Comparison of ENCODE assay signal across 1 cellular context in the genomic region with DNA sequence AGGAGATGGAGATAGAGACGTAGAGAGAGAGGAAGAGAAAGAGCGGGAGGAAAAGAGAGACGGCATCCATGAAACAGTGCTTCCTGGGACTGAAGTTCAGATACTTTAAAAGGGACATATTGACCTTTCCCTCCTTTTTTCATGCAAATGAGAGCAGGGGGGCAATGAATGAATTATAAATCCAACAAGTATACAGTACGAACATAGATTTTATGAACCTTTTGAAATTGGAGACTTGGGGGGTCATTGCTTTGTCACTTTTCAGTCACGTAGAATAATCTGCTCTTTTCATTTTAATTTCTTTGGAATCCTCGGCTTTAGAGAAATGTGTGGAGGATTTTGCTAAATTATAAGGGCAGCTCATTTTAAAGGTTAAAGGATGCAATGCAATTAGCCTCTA.
TF ChIP-seq lines count a peak whose summit lies in the region.

No MANE protein-coding gene starts in this region.

TF ChIP-seq in GM23338, 12 proteins besides CTCF, POLR2A, EP300 and RAD21 (continued from another document):
- TF ChIP-seq, protein P1, sequence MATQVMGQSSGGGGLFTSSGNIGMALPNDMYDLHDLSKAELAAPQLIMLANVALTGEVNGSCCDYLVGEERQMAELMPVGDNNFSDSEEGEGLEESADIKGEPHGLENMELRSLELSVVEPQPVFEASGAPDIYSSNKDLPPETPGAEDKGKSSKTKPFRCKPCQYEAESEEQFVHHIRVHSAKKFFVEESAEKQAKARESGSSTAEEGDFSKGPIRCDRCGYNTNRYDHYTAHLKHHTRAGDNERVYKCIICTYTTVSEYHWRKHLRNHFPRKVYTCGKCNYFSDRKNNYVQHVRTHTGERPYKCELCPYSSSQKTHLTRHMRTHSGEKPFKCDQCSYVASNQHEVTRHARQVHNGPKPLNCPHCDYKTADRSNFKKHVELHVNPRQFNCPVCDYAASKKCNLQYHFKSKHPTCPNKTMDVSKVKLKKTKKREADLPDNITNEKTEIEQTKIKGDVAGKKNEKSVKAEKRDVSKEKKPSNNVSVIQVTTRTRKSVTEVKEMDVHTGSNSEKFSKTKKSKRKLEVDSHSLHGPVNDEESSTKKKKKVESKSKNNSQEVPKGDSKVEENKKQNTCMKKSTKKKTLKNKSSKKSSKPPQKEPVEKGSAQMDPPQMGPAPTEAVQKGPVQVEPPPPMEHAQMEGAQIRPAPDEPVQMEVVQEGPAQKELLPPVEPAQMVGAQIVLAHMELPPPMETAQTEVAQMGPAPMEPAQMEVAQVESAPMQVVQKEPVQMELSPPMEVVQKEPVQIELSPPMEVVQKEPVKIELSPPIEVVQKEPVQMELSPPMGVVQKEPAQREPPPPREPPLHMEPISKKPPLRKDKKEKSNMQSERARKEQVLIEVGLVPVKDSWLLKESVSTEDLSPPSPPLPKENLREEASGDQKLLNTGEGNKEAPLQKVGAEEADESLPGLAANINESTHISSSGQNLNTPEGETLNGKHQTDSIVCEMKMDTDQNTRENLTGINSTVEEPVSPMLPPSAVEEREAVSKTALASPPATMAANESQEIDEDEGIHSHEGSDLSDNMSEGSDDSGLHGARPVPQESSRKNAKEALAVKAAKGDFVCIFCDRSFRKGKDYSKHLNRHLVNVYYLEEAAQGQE (IDR thresholded peaks at IDR 0.05; ENCODE audit: unreplicated experiment): no peak
- TF ChIP-seq EZH2phosphoT487 (IDR thresholded peaks at IDR 0.05; ENCODE audit: unreplicated experiment) (no peak), ZNF114 (CRISPR knock-in tag; IDR thresholded peaks at IDR 0.05) (no peak), STAT1 (IDR thresholded peaks at IDR 0.05; ENCODE audit: unreplicated experiment) (no peak), CREB1 (CRISPR knock-in tag; IDR thresholded peaks at IDR 0.05; ENCODE audit: low read depth) (no peak), JUNB (IDR thresholded peaks at IDR 0.05; ENCODE audit: unreplicated experiment) (no peak), NANOG (IDR thresholded peaks at IDR 0.05; ENCODE audit: borderline replicate concordance) (no peak)
- TF ChIP-seq, protein P2, sequence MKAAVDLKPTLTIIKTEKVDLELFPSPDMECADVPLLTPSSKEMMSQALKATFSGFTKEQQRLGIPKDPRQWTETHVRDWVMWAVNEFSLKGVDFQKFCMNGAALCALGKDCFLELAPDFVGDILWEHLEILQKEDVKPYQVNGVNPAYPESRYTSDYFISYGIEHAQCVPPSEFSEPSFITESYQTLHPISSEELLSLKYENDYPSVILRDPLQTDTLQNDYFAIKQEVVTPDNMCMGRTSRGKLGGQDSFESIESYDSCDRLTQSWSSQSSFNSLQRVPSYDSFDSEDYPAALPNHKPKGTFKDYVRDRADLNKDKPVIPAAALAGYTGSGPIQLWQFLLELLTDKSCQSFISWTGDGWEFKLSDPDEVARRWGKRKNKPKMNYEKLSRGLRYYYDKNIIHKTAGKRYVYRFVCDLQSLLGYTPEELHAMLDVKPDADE (IDR thresholded peaks at IDR 0.05): no peak
TF ChIP-seq in GM23338: peak in this region for 0.
